In genomic region chr14:24314377-24315193, GRCh38 we compare ENCODE assay signal across 11 cellular contexts. TPM values are rescaled to one million over a fixed set of nuclear protein-coding genes. Genes with fewer than 3 reads are reported as not detected.
A peak's percentile ranks its signal among the peaks of the same experiment; 100 is the strongest.
DNase-seq lines count a peak whose midpoint lies in the region; ATAC-seq, FAIRE-seq and TF ChIP-seq lines count a peak whose summit lies in the region.
"Had no signal": no experiment of that assay in that cellular context is flagged by ENCODE, and none has a peak within 500 bp of the region (broad histone marks: within the 10 kb centered on the region; RNA-seq: fewer than 3 reads in every experiment).

No MANE protein-coding gene starts in this region.

- intact Hi-C loops in CD8-positive, alpha-beta T cell (cut with DNase I, micrococcal nuclease): loop anchor here in 1 of 2 experiments (5.0 kb wide), 1 partner anchor 42 kb away; the partner anchor contains the start of gene RABGGTA
- intact Hi-C loops in endothelial cell of umbilical vein (cut with micrococcal nuclease): no loop called here

- no peak for DNase-seq in CD8-positive, alpha-beta T cell
- no peak for DNase-seq in RWPE1 (ENCODE audit: low spot score)
- DNase-seq in endothelial cell of umbilical vein (ENCODE audit: low read depth, low spot score): no peak
- peak; percentile 70 for DNase-seq in osteoblast (ENCODE audit: insufficient read length, low spot score, missing footprints)
- DNase-seq in MV-4-11 (lab: John Stamatoyannopoulos, UW): no peak
- DNase-seq in mesenchymal stem cell: no peak
- no peak for DNase-seq in BE2C
- DNase-seq: effector CD8-positive, alpha-beta T cell; gastrocnemius medialis; NCI-H1092; NCI-H2171 treated with DMSO at 0.1 percent for 48 hours had no signal

- peak overlapping the region; percentile 47 for H3K4me3 Mint-ChIP-seq in CD8-positive, alpha-beta T cell

- no peaks in the 10 kb centered on the region for H4K20me1 ChIP-seq in endothelial cell of umbilical vein (replicated peaks; ENCODE audit: control insufficient read depth, extremely low read depth, insufficient read depth, low read length)
- H4K20me1 ChIP-seq in osteoblast (ENCODE audit: insufficient read depth, low read length): no peaks in the 10 kb centered on the region

- H3K9me3 ChIP-seq in CD8-positive, alpha-beta T cell (ENCODE audit: low read length): no peaks in the 10 kb centered on the region
- H3K9me3 ChIP-seq in endothelial cell of umbilical vein (replicated peaks; ENCODE audit: control insufficient read depth, insufficient read depth, low read length): no peaks in the 10 kb centered on the region
- no peaks in the 10 kb centered on the region for H3K9me3 ChIP-seq in osteoblast (ENCODE audit: low read depth, low read length)
- H3K9me3 ChIP-seq in mesenchymal stem cell (ENCODE audit: control insufficient read depth, low read length): no peaks in the 10 kb centered on the region
- peaks cover 10% of the 10 kb centered on the region for H3K9me3 ChIP-seq in BE2C
- H3K9me3 ChIP-seq: gastrocnemius medialis had no signal

- no peak for TF ChIP-seq POLR2A in endothelial cell of umbilical vein (IDR thresholded peaks at IDR 0.05; ENCODE audit: low read depth, low read length)

- no peak overlapping the region for H3K4ac ChIP-seq in mesenchymal stem cell (ENCODE audit: low read depth in 1 of 2, low read length in 2 of 2)

- no peak overlapping the region for H4K91ac ChIP-seq in mesenchymal stem cell (ENCODE audit: low read length)

- no peaks in the 10 kb centered on the region for H3K79me1 ChIP-seq in mesenchymal stem cell (replicated peaks; ENCODE audit: low read length, poor library complexity, severe bottlenecking)

- H3K4me2 ChIP-seq in endothelial cell of umbilical vein (ENCODE audit: insufficient read depth, low read length) (peak overlapping the region; percentile 14), osteoblast (ENCODE audit: insufficient read depth, low read length) (no peak overlapping the region), mesenchymal stem cell (ENCODE audit: low read length, poor library complexity, severe bottlenecking) (no peak overlapping the region)

- H3K36me3 Mint-ChIP-seq in CD8-positive, alpha-beta T cell: peaks cover 2% of the 10 kb centered on the region

- no peaks in the 10 kb centered on the region for H3K9me1 ChIP-seq in endothelial cell of umbilical vein (replicated peaks; ENCODE audit: control insufficient read depth, extremely low read depth, insufficient read depth, low read length)

- CTCF ChIA-PET in CD8-positive, alpha-beta T cell (lab: Charles Lee): interaction anchor here (0.7 to 10.6 kb wide), 4 partner anchors 18 to 117 kb away, joined by 3 to 192 read pairs (median 55); partner anchors contain the start of genes ADCY4, RIPK3 and TINF2
- CTCF ChIA-PET in RWPE1 (lab: Yijun Ruan, JAX): interaction anchor here (0.6 to 1.2 kb wide), 2 partner anchors 23 to 67 kb away, joined by 3 read pairs; no protein-coding TSS in a partner anchor
- CTCF ChIA-PET in endothelial cell of umbilical vein (lab: Charles Lee): interaction anchor here (1.1 to 5.3 kb wide), 5 partner anchors 18 to 127 kb away, joined by 3 to 38 read pairs (median 10); partner anchors contain the start of gene TINF2

- no peak overlapping the region for H2AK5ac ChIP-seq in mesenchymal stem cell (ENCODE audit: low read length, severe bottlenecking)

- no peaks in the 10 kb centered on the region for H3K27me3 ChIP-seq in CD8-positive, alpha-beta T cell (ENCODE audit: insufficient read depth, low read length)
- H3K27me3 ChIP-seq in endothelial cell of umbilical vein (ENCODE audit: control insufficient read depth in 2 of 2, insufficient read depth in 2 of 2, low read length in 2 of 2): no peaks in the 10 kb centered on the region
- peaks cover 7% of the 10 kb centered on the region for H3K27me3 ChIP-seq in osteoblast (ENCODE audit: insufficient read depth, low read length)
- H3K27me3 ChIP-seq in mesenchymal stem cell (ENCODE audit: control insufficient read depth in 1 of 2, insufficient read depth in 1 of 2, low read length in 2 of 2): peaks cover 7 to 19% of the 10 kb centered on the region in 2 experiments
- H3K27me3 ChIP-seq in BE2C: peaks cover 41% of the 10 kb centered on the region

- H3K9me3 Mint-ChIP-seq in CD8-positive, alpha-beta T cell: no peaks in the 10 kb centered on the region

- no peak overlapping the region for H2BK5ac ChIP-seq in mesenchymal stem cell (ENCODE audit: low read depth, low read length, poor library complexity, severe bottlenecking)

- H3K27me3 Mint-ChIP-seq in CD8-positive, alpha-beta T cell (ENCODE audit: low read depth): no peaks in the 10 kb centered on the region

- H3K4me1 Mint-ChIP-seq in CD8-positive, alpha-beta T cell (ENCODE audit: low read depth): peaks cover 55% of the 10 kb centered on the region

- H3K79me2 ChIP-seq in endothelial cell of umbilical vein (ENCODE audit: control insufficient read depth, insufficient read depth, low read length) (no peaks in the 10 kb centered on the region), osteoblast (ENCODE audit: insufficient read depth, low read length) (no peaks in the 10 kb centered on the region)

- H4K8ac ChIP-seq in mesenchymal stem cell (ENCODE audit: low read length): no peak overlapping the region

- H3K9ac ChIP-seq in endothelial cell of umbilical vein (replicated peaks; ENCODE audit: extremely low read depth, insufficient read depth, low read length) (no peak overlapping the region), mesenchymal stem cell (ENCODE audit: low read length) (no peak overlapping the region)

- POLR2A ChIA-PET in CD8-positive, alpha-beta T cell (lab: Charles Lee): interaction anchor here (1.2 to 1.7 kb wide), 3 partner anchors 18 to 201 kb away, joined by 3 to 6 read pairs (median 4); partner anchors contain the start of gene RABGGTA
- POLR2A ChIA-PET in RWPE1 (lab: Yijun Ruan, JAX; ENCODE audit: low non-redundant PET) (no interaction called here), endothelial cell of umbilical vein (lab: Charles Lee) (no interaction called here)

- no peak overlapping the region for H3K14ac ChIP-seq in mesenchymal stem cell (ENCODE audit: low read length in 2 of 2)

- no peak overlapping the region for H2BK15ac ChIP-seq in mesenchymal stem cell (ENCODE audit: low read depth, poor library complexity, severe bottlenecking)

- no peak overlapping the region for H3K27ac ChIP-seq in CD8-positive, alpha-beta T cell (ENCODE audit: low read depth, low read length)
- H3K27ac ChIP-seq in RWPE1 (peak overlapping the region; percentile 98), endothelial cell of umbilical vein (ENCODE audit: insufficient read depth, low read depth, low read length) (no peak overlapping the region), osteoblast (ENCODE audit: low read depth, low read length) (no peak overlapping the region), mesenchymal stem cell (ENCODE audit: low read length, poor library complexity, severe bottlenecking) (no peak overlapping the region)

- H3K23ac ChIP-seq in mesenchymal stem cell (ENCODE audit: low read length in 2 of 2): no peak overlapping the region

- FAIRE-seq in endothelial cell of umbilical vein (lab: Jason Lieb, UNC): peak; percentile 69

- H3K27ac Mint-ChIP-seq in CD8-positive, alpha-beta T cell: peak overlapping the region; percentile 86

- 94% methylated on average over 4 of the region's 5 CpGs for WGBS in mesenchymal stem cell

- H3K36me3 ChIP-seq in CD8-positive, alpha-beta T cell (ENCODE audit: insufficient read depth, low read length): no peaks in the 10 kb centered on the region
- H3K36me3 ChIP-seq in endothelial cell of umbilical vein (ENCODE audit: control insufficient read depth in 2 of 2, extremely low read depth in 1 of 2, insufficient read depth in 2 of 2, low read length in 2 of 2) (peaks cover 0 to 1% of the 10 kb centered on the region in 2 experiments), osteoblast (ENCODE audit: insufficient read depth, low read length) (no peaks in the 10 kb centered on the region), mesenchymal stem cell (ENCODE audit: control insufficient read depth in 1 of 2, insufficient read depth in 2 of 2, low read depth in 1 of 2, low read length in 2 of 2) (peaks cover 0 to 21% of the 10 kb centered on the region in 2 experiments), BE2C (peaks cover 8% of the 10 kb centered on the region; the same call in 1 of the 2 replicates)
- H3K36me3 ChIP-seq: gastrocnemius medialis had no signal

- TF ChIP-seq CTCF in CD8-positive, alpha-beta T cell (IDR thresholded peaks at IDR 0.05): no peak
- TF ChIP-seq CTCF in RWPE1 (conservative IDR thresholded peaks at IDR 0.05; ENCODE audit: low read depth) (no peak), endothelial cell of umbilical vein (IDR thresholded peaks at IDR 0.05; ENCODE audit: extremely low read depth in 1 of 2, insufficient read depth in 1 of 2, low read depth in 1 of 2, low read length in 2 of 2) (no peak), osteoblast (IDR thresholded peaks at IDR 0.05; ENCODE audit: extremely low read depth, low read depth, low read length) (no peak), BE2C (IDR thresholded peaks at IDR 0.05; ENCODE audit: low read depth, low read length) (no peak)

- H3K4me1 ChIP-seq in CD8-positive, alpha-beta T cell (ENCODE audit: insufficient read depth, low read length): peaks cover 49% of the 10 kb centered on the region
- peaks cover 77% of the 10 kb centered on the region for H3K4me1 ChIP-seq in endothelial cell of umbilical vein (ENCODE audit: control insufficient read depth, extremely low read depth, insufficient read depth, low read length)
- peaks cover 23% of the 10 kb centered on the region for H3K4me1 ChIP-seq in osteoblast (ENCODE audit: insufficient read depth, low read length)
- peaks cover 3% of the 10 kb centered on the region for H3K4me1 ChIP-seq in mesenchymal stem cell (ENCODE audit: control insufficient read depth, insufficient read depth, low read depth, low read length)
- peaks cover 3% of the 10 kb centered on the region for H3K4me1 ChIP-seq in BE2C

- H2AFZ ChIP-seq in endothelial cell of umbilical vein (ENCODE audit: low read depth, low read length) (no peak overlapping the region), osteoblast (ENCODE audit: low read length) (no peak overlapping the region), mesenchymal stem cell (ENCODE audit: low read depth, low read length) (no peak overlapping the region)

- H2BK12ac ChIP-seq in mesenchymal stem cell (ENCODE audit: low read length in 2 of 2): peak overlapping the region in 1 of 2 experiments; percentile 54

- H3K4me3 ChIP-seq in CD8-positive, alpha-beta T cell (ENCODE audit: low read depth, low read length): no peak overlapping the region
- H3K4me3 ChIP-seq in endothelial cell of umbilical vein (replicated peaks in 1 of 3; ENCODE audit: insufficient read depth in 1 of 3, low read depth in 1 of 3, low read length in 3 of 3): no peak overlapping the region
- H3K4me3 ChIP-seq in osteoblast (ENCODE audit: insufficient read depth, low read length): no peak overlapping the region
- H3K4me3 ChIP-seq in mesenchymal stem cell (ENCODE audit: insufficient read depth in 1 of 2, low read depth in 1 of 2, low read length in 2 of 2): no peak overlapping the region
- no peak overlapping the region for H3K4me3 ChIP-seq in BE2C (ENCODE audit: low read depth, low read length)
- H3K4me3 ChIP-seq: gastrocnemius medialis had no signal

- H2BK120ac ChIP-seq in mesenchymal stem cell (ENCODE audit: low read depth, low read length): no peak overlapping the region

- dilution Hi-C loops in endothelial cell of umbilical vein (cut with MboI; ENCODE audit: extremely low pct_ligation_motif_present, low sequenced_read_pairs): no loop called here

- H3K18ac ChIP-seq in mesenchymal stem cell (ENCODE audit: low read depth in 1 of 2, low read length in 2 of 2): no peak overlapping the region

- ATAC-seq in CD8-positive, alpha-beta T cell: no peak
- ATAC-seq: gastrocnemius medialis had no signal

- no TSS peak for BruUV-seq in endothelial cell of umbilical vein (replicated peaks; lab: Mats Ljungman, UMichigan)

RNA-seq across cellular contexts. Expression of gene LTB4R, which starts 3.3 kb away (rescaled TPM):
- 10 to 100 TPM; 15.4 to 16.7 TPM for total RNA-seq in CD8-positive, alpha-beta T cell
- total RNA-seq in endothelial cell of umbilical vein (6.2 and 10.5 TPM in 2 replicates), osteoblast (1.2 and 1.8 TPM in 2 replicates)
- polyA plus RNA-seq in endothelial cell of umbilical vein: 9.1 and 11.7 TPM in 2 replicates
- polyA plus RNA-seq in endothelial cell of umbilical vein (2011; cell fraction: cytosol; rRNA removed): 2.1 and 3.0 TPM in 2 replicates
- 79.4 and 81.1 TPM in 2 replicates for polyA plus RNA-seq in endothelial cell of umbilical vein (2011; cell fraction: nucleus; rRNA removed)
- polyA plus RNA-seq in endothelial cell of umbilical vein (2012): 4.8 and 6.3 TPM in 2 replicates
- polyA minus RNA-seq in endothelial cell of umbilical vein: 4.9 and 12.2 TPM in 2 replicates
- 6.6 TPM for polyA minus RNA-seq in endothelial cell of umbilical vein (2011; cell fraction: cytosol; rRNA and poly(A)+ RNA removed)
- polyA minus RNA-seq in endothelial cell of umbilical vein (2011; cell fraction: nucleus; rRNA and poly(A)+ RNA removed): 9.5 and 11.0 TPM in 2 replicates
- 2.9 TPM for polyA plus RNA-seq in mesenchymal stem cell (2013, experiment 1 of 2)
- 2.6 TPM for polyA plus RNA-seq in mesenchymal stem cell (2013, experiment 2 of 2)
- 103 TPM for polyA plus RNA-seq in BE2C (2012; ENCODE audit: insufficient read depth, insufficient read length, low read depth)

RNA-seq across cellular contexts. Expression of gene LTB4R2, which starts 4.6 kb away (rescaled TPM):
- 10 to 100 TPM; 18.9 to 21.5 TPM for total RNA-seq in CD8-positive, alpha-beta T cell
- total RNA-seq in endothelial cell of umbilical vein (9.1 and 13.1 TPM in 2 replicates), osteoblast (4.7 and 5.1 TPM in 2 replicates)
- 5.5 and 7.6 TPM in 2 replicates for polyA plus RNA-seq in endothelial cell of umbilical vein
- 0.49 and 1.2 TPM in 2 replicates for polyA plus RNA-seq in endothelial cell of umbilical vein (2011; cell fraction: cytosol; rRNA removed)
- polyA plus RNA-seq in endothelial cell of umbilical vein (2011; cell fraction: nucleus; rRNA removed): 52.9 and 53.1 TPM in 2 replicates
- polyA plus RNA-seq in endothelial cell of umbilical vein (2012): 3.5 and 4.3 TPM in 2 replicates
- polyA minus RNA-seq in endothelial cell of umbilical vein: 5.9 and 6.8 TPM in 2 replicates
- 2.3 TPM for polyA minus RNA-seq in endothelial cell of umbilical vein (2011; cell fraction: cytosol; rRNA and poly(A)+ RNA removed)
- 15.5 and 16.1 TPM in 2 replicates for polyA minus RNA-seq in endothelial cell of umbilical vein (2011; cell fraction: nucleus; rRNA and poly(A)+ RNA removed)
- 1.6 TPM for polyA plus RNA-seq in mesenchymal stem cell (2013, experiment 1 of 2)
- polyA plus RNA-seq in mesenchymal stem cell (2013, experiment 2 of 2): 1.6 TPM
- 55.5 TPM for polyA plus RNA-seq in BE2C (2012; ENCODE audit: insufficient read depth, insufficient read length, low read depth)

RNA-seq across cellular contexts. Expression of gene CIDEB, which starts 6.8 kb away (rescaled TPM):
- 10 to 100 TPM; 11.8 to 13.4 TPM for total RNA-seq in CD8-positive, alpha-beta T cell
- 4.6 and 5.2 TPM in 2 replicates for total RNA-seq in endothelial cell of umbilical vein
- 7.2 and 14.9 TPM in 2 replicates for polyA plus RNA-seq in endothelial cell of umbilical vein
- polyA plus RNA-seq in endothelial cell of umbilical vein (2011; cell fraction: cytosol; rRNA removed): 5.4 and 5.5 TPM in 2 replicates
- 14.0 and 14.4 TPM in 2 replicates for polyA plus RNA-seq in endothelial cell of umbilical vein (2011; cell fraction: nucleus; rRNA removed)
- polyA plus RNA-seq in endothelial cell of umbilical vein (2012): 0.76 and 2.3 TPM in 2 replicates
- 3.0 and 7.3 TPM in 2 replicates for polyA minus RNA-seq in endothelial cell of umbilical vein
- polyA minus RNA-seq in endothelial cell of umbilical vein (2011; cell fraction: cytosol; rRNA and poly(A)+ RNA removed): 5.6 TPM
- 3.5 and 4.0 TPM in 2 replicates for polyA minus RNA-seq in endothelial cell of umbilical vein (2011; cell fraction: nucleus; rRNA and poly(A)+ RNA removed)
- 0.36 and 0.59 TPM in 2 replicates for total RNA-seq in osteoblast
- not detected for polyA plus RNA-seq in mesenchymal stem cell (2013, experiment 1 of 2)
- polyA plus RNA-seq in mesenchymal stem cell (2013, experiment 2 of 2): not detected
- polyA plus RNA-seq in BE2C (2012; ENCODE audit: insufficient read depth, insufficient read length, low read depth): 9.7 TPM

RNA-seq across cellular contexts. Expression of gene NOP9, which starts 14.9 kb away (rescaled TPM):
- 10 to 100 TPM; 35.6 to 35.8 TPM for total RNA-seq in CD8-positive, alpha-beta T cell
- total RNA-seq in endothelial cell of umbilical vein: 30.9 and 31.0 TPM in 2 replicates
- polyA plus RNA-seq in endothelial cell of umbilical vein: 16.2 and 16.3 TPM in 2 replicates
- polyA plus RNA-seq in endothelial cell of umbilical vein (2011; cell fraction: cytosol; rRNA removed): 13.0 and 13.1 TPM in 2 replicates
- polyA plus RNA-seq in endothelial cell of umbilical vein (2011; cell fraction: nucleus; rRNA removed): 58.1 and 63.4 TPM in 2 replicates
- 15.9 and 22.1 TPM in 2 replicates for polyA plus RNA-seq in endothelial cell of umbilical vein (2012)
- 36.0 TPM in 2 replicates for polyA minus RNA-seq in endothelial cell of umbilical vein
- polyA minus RNA-seq in endothelial cell of umbilical vein (2011; cell fraction: cytosol; rRNA and poly(A)+ RNA removed): 31.3 TPM
- 20.9 and 32.3 TPM in 2 replicates for polyA minus RNA-seq in endothelial cell of umbilical vein (2011; cell fraction: nucleus; rRNA and poly(A)+ RNA removed)
- total RNA-seq in osteoblast: 17.4 and 21.0 TPM in 2 replicates
- 8.0 TPM for polyA plus RNA-seq in mesenchymal stem cell (2013, experiment 1 of 2)
- 7.6 TPM for polyA plus RNA-seq in mesenchymal stem cell (2013, experiment 2 of 2)
- 46.3 TPM for polyA plus RNA-seq in BE2C (2012; ENCODE audit: insufficient read depth, insufficient read length, low read depth)

RNA-seq across cellular contexts. Expression of gene DHRS1, which starts 15.0 kb away (rescaled TPM):
- 10 to 100 TPM; 24.3 to 28.5 TPM for total RNA-seq in CD8-positive, alpha-beta T cell
- total RNA-seq in endothelial cell of umbilical vein (18.0 and 20.0 TPM in 2 replicates), osteoblast (9.8 and 13.6 TPM in 2 replicates)
- 69.5 and 70.2 TPM in 2 replicates for polyA plus RNA-seq in endothelial cell of umbilical vein
- polyA plus RNA-seq in endothelial cell of umbilical vein (2011; cell fraction: cytosol; rRNA removed): 35.4 and 35.6 TPM in 2 replicates
- 74.9 and 85.8 TPM in 2 replicates for polyA plus RNA-seq in endothelial cell of umbilical vein (2011; cell fraction: nucleus; rRNA removed)
- 23.2 and 25.3 TPM in 2 replicates for polyA plus RNA-seq in endothelial cell of umbilical vein (2012)
- polyA minus RNA-seq in endothelial cell of umbilical vein: 36.1 and 40.7 TPM in 2 replicates
- polyA minus RNA-seq in endothelial cell of umbilical vein (2011; cell fraction: cytosol; rRNA and poly(A)+ RNA removed): 17.3 TPM
- 12.4 and 15.2 TPM in 2 replicates for polyA minus RNA-seq in endothelial cell of umbilical vein (2011; cell fraction: nucleus; rRNA and poly(A)+ RNA removed)
- polyA plus RNA-seq in mesenchymal stem cell (2013, experiment 1 of 2): 18.6 TPM
- 21.3 TPM for polyA plus RNA-seq in mesenchymal stem cell (2013, experiment 2 of 2)
- polyA plus RNA-seq in BE2C (2012; ENCODE audit: insufficient read depth, insufficient read length, low read depth): 5.3 TPM
